In genomic region chr7:134075799-134076198, GRCh38 we compare ENCODE assay signal across 37 cellular contexts. TPM values are rescaled to one million over a fixed set of nuclear protein-coding genes. Genes with fewer than 3 reads are reported as not detected.
"Had no signal": no experiment of that assay in that cellular context is flagged by ENCODE, and none has a peak within 500 bp of the region (broad histone marks: within the 10 kb centered on the region; RNA-seq: fewer than 3 reads in every experiment).

No MANE protein-coding gene starts in this region.

- H3K36me3 ChIP-seq: adrenal gland, cardiac muscle cell had no signal

- ATAC-seq: activated CD8-positive, alpha-beta T cell treated with anti-CD3 and anti-CD28 coated beads for 36 hours; activated naive CD4-positive, alpha-beta T cell treated with anti-CD3 and anti-CD28 coated beads, Interleukin-2, amount 50 U/mL, for 72 hours; activated T-cell treated with anti-CD3 and anti-CD28 coated beads, Interleukin-2, amount 50 U/mL, for 4 hours; activated T-cell treated with anti-CD3 and anti-CD28 coated beads, Interleukin-2, amount 50 U/mL, for 72 hours; activated T-helper 17 cell treated with anti-CD3 and anti-CD28 coated beads, Interleukin-2, amount 50 U/mL, for 72 hours; T-cell had no signal

- H3K27ac ChIP-seq: adrenal gland, cardiac muscle cell, VCaP had no signal

- H3K27me3 ChIP-seq: adrenal gland, cardiac muscle cell had no signal

- H3K4me1 ChIP-seq: adrenal gland had no signal

- H3K4me3 Mint-ChIP-seq: activated B cell treated with CpG ODN at 0.5 μM for 24 hours; activated CD4-positive, alpha-beta memory T cell treated with anti-CD3 and anti-CD28 coated beads for 36 hours; activated CD4-positive, alpha-beta T cell treated with anti-CD3 and anti-CD28 coated beads, Interleukin-2, amount 10 ng/mL, durations not matched to agents 24 days and 14 days; activated CD8-positive, alpha-beta T cell treated with anti-CD3 and anti-CD28 coated beads for 36 hours; activated naive CD4-positive, alpha-beta T cell treated with anti-CD3 and anti-CD28 coated beads for 36 hours; activated naive CD8-positive, alpha-beta T cell treated with anti-CD3 and anti-CD28 coated beads for 36 hours; activated T-cell treated with anti-CD3 and anti-CD28 coated beads, Interleukin-2, amount 50 U/mL, for 4 hours; activated T-cell treated with anti-CD3 and anti-CD28 coated beads, Interleukin-2, amount 50 U/mL, for 72 hours; activated T-helper 1 cell treated with anti-CD3 and anti-CD28 coated beads, Interleukin-12 subunit alpha, Interleukin-12 subunit beta, Interleukin-2, Interleukin-4 antibody, amounts not matched to agents 30 ng/mL and 10 ng/mL and 1 ng/mL, durations not matched to agents 14 hours and 24 hours and 36 hours; activated T-helper 17 cell treated with anti-CD3 and anti-CD28 coated beads, Interleukin-2, amount 50 U/mL, for 72 hours; brain; central memory CD8-positive, alpha-beta T cell; T-cell; T-helper 2 cell treated with Interferon-gamma antibody and Interleukin-4, amounts not matched to agents 5 μg/mL and 100 μg/mL, for 36 hours had no signal

- H3K4me1 Mint-ChIP-seq: activated B cell treated with CpG ODN at 0.5 μM for 24 hours; activated CD4-positive, alpha-beta T cell treated with anti-CD3 and anti-CD28 coated beads, Interleukin-2, amount 10 ng/mL, durations not matched to agents 24 days and 14 days; activated naive CD8-positive, alpha-beta T cell treated with anti-CD3 and anti-CD28 coated beads for 36 hours; activated T-helper 17 cell treated with anti-CD3 and anti-CD28 coated beads, Interleukin-2, amount 50 U/mL, for 72 hours; central memory CD8-positive, alpha-beta T cell; T-cell had no signal

- H3K27ac Mint-ChIP-seq: activated B cell treated with CpG ODN at 0.5 μM for 24 hours; activated CD4-positive, alpha-beta memory T cell treated with anti-CD3 and anti-CD28 coated beads for 36 hours; activated CD4-positive, alpha-beta T cell treated with anti-CD3 and anti-CD28 coated beads, Interleukin-2, amount 10 ng/mL, durations not matched to agents 24 days and 14 days; activated CD8-positive, alpha-beta T cell treated with anti-CD3 and anti-CD28 coated beads for 36 hours; activated naive CD4-positive, alpha-beta T cell treated with anti-CD3 and anti-CD28 coated beads for 36 hours; activated naive CD4-positive, alpha-beta T cell treated with anti-CD3 and anti-CD28 coated beads, Interleukin-2, amount 50 U/mL, for 72 hours; activated naive CD8-positive, alpha-beta T cell treated with anti-CD3 and anti-CD28 coated beads for 36 hours; activated T-cell treated with anti-CD3 and anti-CD28 coated beads, Interleukin-2, amount 50 U/mL, for 72 hours; activated T-helper 1 cell treated with anti-CD3 and anti-CD28 coated beads, Interleukin-12 subunit alpha, Interleukin-12 subunit beta, Interleukin-2, Interleukin-4 antibody, amounts not matched to agents 30 ng/mL and 10 ng/mL and 1 ng/mL, durations not matched to agents 14 hours and 24 hours and 36 hours; activated T-helper 17 cell treated with anti-CD3 and anti-CD28 coated beads, Interleukin-2, amount 50 U/mL, for 72 hours; brain; T-cell; T-helper 2 cell treated with Interferon-gamma antibody and Interleukin-4, amounts not matched to agents 5 μg/mL and 100 μg/mL, for 36 hours had no signal

- H3K4me3 ChIP-seq: adrenal gland, cardiac muscle cell had no signal

- FAIRE-seq: bronchial epithelial cell, TTC549 had no signal

- DNase-seq: activated B cell treated with CpG ODN at 0.5 μM for 24 hours; activated CD4-positive, alpha-beta memory T cell treated with anti-CD3 and anti-CD28 coated beads for 36 hours; activated CD4-positive, alpha-beta T cell treated with anti-CD3 and anti-CD28 coated beads for 4 hours; activated CD4-positive, alpha-beta T cell treated with anti-CD3 and anti-CD28 coated beads, Interleukin-2, amount 10 ng/mL, durations not matched to agents 24 days and 14 days; activated CD4-positive, alpha-beta T cell treated with anti-CD3 and anti-CD28 coated beads, Interleukin-2, amount 50 U/mL, for 1 hour; activated CD4-positive, alpha-beta T cell treated with anti-CD3 and anti-CD28 coated beads, Interleukin-2, amount 50 U/mL, for 4 hours; activated CD4-positive, CD25-positive, alpha-beta regulatory T cell treated with anti-CD3 and anti-CD28 coated beads, Interleukin-2, amount 50 U/mL, for 72 hours; activated CD8-positive, alpha-beta memory T cell treated with anti-CD3 and anti-CD28 coated beads, Interleukin-2, amount 50 U/mL, for 4 hours; activated CD8-positive, alpha-beta T cell treated with anti-CD3 and anti-CD28 coated beads for 36 hours; activated effector memory CD4-positive, alpha-beta T cell treated with anti-CD3 and anti-CD28 coated beads, Interleukin-2, amount 50 U/mL, for 16 hours; activated gamma-delta T cell treated with Interleukin-2 at 50 U/mL for 16 hours; activated naive CD4-positive, alpha-beta T cell; activated naive CD4-positive, alpha-beta T cell treated with anti-CD3 and anti-CD28 coated beads for 36 hours; activated naive CD4-positive, alpha-beta T cell treated with anti-CD3 and anti-CD28 coated beads, Interleukin-2, amount 50 U/mL, for 16 hours; activated naive CD8-positive, alpha-beta T cell treated with anti-CD3 and anti-CD28 coated beads for 36 hours; activated T-cell treated with anti-CD3 and anti-CD28 coated beads for 4 hours; activated T-cell treated with anti-CD3 and anti-CD28 coated beads, Interleukin-2, amount 50 U/mL, for 1 hour; activated T-cell treated with anti-CD3 and anti-CD28 coated beads, Interleukin-2, amount 50 U/mL, for 4 hours; activated T-cell treated with anti-CD3 and anti-CD28 coated beads, Interleukin-2, amount 50 U/mL, for 72 hours; adrenal gland; amniotic stem cell; aorta; caudate nucleus; cerebellar nuclear complex; T-cell; T-helper 2 cell; T-helper 9 cell had no signal

- H3K9me3 ChIP-seq: adrenal gland had no signal

- H3K27me3 Mint-ChIP-seq: activated B cell treated with CpG ODN at 0.5 μM for 24 hours; activated CD4-positive, alpha-beta memory T cell treated with anti-CD3 and anti-CD28 coated beads for 36 hours; activated CD4-positive, alpha-beta T cell treated with anti-CD3 and anti-CD28 coated beads, Interleukin-2, amount 10 ng/mL, durations not matched to agents 24 days and 14 days; activated CD8-positive, alpha-beta T cell treated with anti-CD3 and anti-CD28 coated beads for 36 hours; activated naive CD8-positive, alpha-beta T cell treated with anti-CD3 and anti-CD28 coated beads for 36 hours; activated T-helper 17 cell treated with anti-CD3 and anti-CD28 coated beads, Interleukin-2, amount 50 U/mL, for 72 hours; brain; central memory CD8-positive, alpha-beta T cell; T-cell had no signal

RNA-seq across cellular contexts. Expression of gene LRGUK, which starts 51.3 kb away (rescaled TPM):
- polyA plus RNA-seq: cardiac muscle cell had no signal
